In genomic region chr3:172355836-172356235, GRCh38 we compare ENCODE assay signal across 11 cellular contexts.
DNase-seq lines count a peak whose midpoint lies in the region; ATAC-seq and TF ChIP-seq lines count a peak whose summit lies in the region.
"Had no signal": no experiment of that assay in that cellular context is flagged by ENCODE, and none has a peak within 500 bp of the region (broad histone marks: within the 10 kb centered on the region; RNA-seq: fewer than 3 reads in every experiment).

No MANE protein-coding gene starts in this region.

- no peaks in the 10 kb centered on the region for H3K9me3 ChIP-seq in ovary

- 13 to 31% (median 14%) methylated on average over 2 of the region's 2 CpGs for WGBS in ovary, 3 donors

- DNase-seq in GM04504 (ENCODE audit: low read depth) (peak; percentile 67), NCI-H446 treated with DMSO at 0.1 percent for 48 hours (lab: John Stamatoyannopoulos, UW) (peak; percentile 47), epithelial cell of prostate (ENCODE audit: low read depth, low spot score) (peak; percentile 33), ovary (peak in 3 of 5 donors; percentile 32 to 50 (median 43)), NK-92 (lab: John Stamatoyannopoulos, UW; ENCODE audit: unreplicated experiment) (no peak), activated gamma-delta T cell (lab: John Stamatoyannopoulos, UW) (no peak), GDM1 (lab: John Stamatoyannopoulos, UW) (no peak)
- DNase-seq: activated B cell treated with CpG ODN at 0.5 μM for 24 hours, caudate nucleus, NCI-H1694 had no signal

- peaks cover 6% of the 10 kb centered on the region for H3K4me1 ChIP-seq in ovary (ENCODE audit: insufficient read depth)

- TF ChIP-seq EP300 in ovary (IDR thresholded peaks at IDR 0.05) = no peak

- H3K4me3 ChIP-seq in ovary = no peak overlapping the region

- TF ChIP-seq POLR2A in ovary (IDR thresholded peaks at IDR 0.05) = no peak

- H3K27ac ChIP-seq in epithelial cell of prostate (no peak overlapping the region), ovary (peak overlapping the region in 1 of 2 donors; percentile 27)

- no peak for ATAC-seq in HG02970 (IDR thresholded peaks at IDR 0.05; ENCODE audit: low FRiP score, unreplicated experiment)

- H3K36me3 ChIP-seq in ovary = no peaks in the 10 kb centered on the region

- no peaks in the 10 kb centered on the region for H3K27me3 ChIP-seq in ovary

- TF ChIP-seq CTCF in ovary (IDR thresholded peaks at IDR 0.05) = no peak

- intact Hi-C loops in ovary (cut with DNase I) = no loop called here

Comparison
In these comparisons a context has a peak if more than half of its experiments do, and no peak if none do; other contexts are left out.
1. DNase-seq: peak in GM04504 (single experiment), NCI-H446 treated with DMSO at 0.1 percent for 48 hours (single experiment), epithelial cell of prostate (single experiment) and ovary (3 of 5); none in NK-92 (single experiment), activated gamma-delta T cell (single experiment) and GDM1 (single experiment).